ENCODE assay signal across 1 cellular context in genomic region chr7:100895701-100895955, GRCh38.
TF ChIP-seq lines count a peak whose summit lies in the region.

ACHE (minus strand) TSS chr7:100895888; CDS start chr7:100894232, 1,656 bp downstream.

TF ChIP-seq in A549, 52 proteins besides CTCF, POLR2A, EP300 and RAD21 (continued from another document):
- TF ChIP-seq HMGXB4 (CRISPR knock-in tag; IDR thresholded peaks at IDR 0.05; ENCODE audit: borderline replicate concordance) (no peak), PBX3 (IDR thresholded peaks at IDR 0.05) (no peak), MAX (IDR thresholded peaks at IDR 0.05) (no peak), RCOR1 (IDR thresholded peaks at IDR 0.05; ENCODE audit: low read depth, low read length) (no peak), KDM5A (IDR thresholded peaks at IDR 0.05) (no peak)
